Comparison of ENCODE assay signal across 14 cellular contexts in genomic region chr10:113000876-113001598, GRCh38. TPM values are rescaled to one million over a fixed set of nuclear protein-coding genes. Genes with fewer than 3 reads are reported as not detected.
DNase-seq lines count a peak whose midpoint lies in the region; ATAC-seq and TF ChIP-seq lines count a peak whose summit lies in the region.
"Had no signal": no experiment of that assay in that cellular context is flagged by ENCODE, and none has a peak within 500 bp of the region (broad histone marks: within the 10 kb centered on the region; RNA-seq: fewer than 3 reads in every experiment).

No MANE protein-coding gene starts in this region.

- TF ChIP-seq CTCF in heart right ventricle (IDR thresholded peaks at IDR 0.05) (peak in 4 of 9 donors; percentile 18 to 33 (median 27)), nephron progenitor cell (IDR thresholded peaks at IDR 0.05) (no peak)

- peak overlapping the region; percentile 77 for H3K27ac Mint-ChIP-seq in nephron progenitor cell

- no peak overlapping the region for H3K4me3 ChIP-seq in heart right ventricle
- no peak overlapping the region for H3K4me3 ChIP-seq in aorta (ENCODE audit: low read length in 2 of 2)

- no peaks in the 10 kb centered on the region for H3K9me3 ChIP-seq in heart right ventricle
- no peaks in the 10 kb centered on the region for H3K9me3 ChIP-seq in aorta (ENCODE audit: control insufficient read depth, low read length)

- peaks cover 9 to 81% (median 37%) of the 10 kb centered on the region in 9 donors for H3K4me1 ChIP-seq in heart right ventricle
- peaks cover 4 to 15% of the 10 kb centered on the region in 2 donors for H3K4me1 ChIP-seq in aorta (ENCODE audit: control insufficient read depth in 1 of 2, insufficient read depth in 2 of 2, low read length in 2 of 2)

- no peaks in the 10 kb centered on the region for H3K9me3 Mint-ChIP-seq in nephron progenitor cell

- H3K4me1 Mint-ChIP-seq in nephron progenitor cell = peaks cover 75% of the 10 kb centered on the region

- no peak overlapping the region for H3K4me3 Mint-ChIP-seq in nephron progenitor cell

- H3K27me3 Mint-ChIP-seq in nephron progenitor cell (ENCODE audit: low read depth, poor library complexity) = peaks cover 11% of the 10 kb centered on the region

- intact Hi-C loops in Right ventricle myocardium superior (cut with DNase I) = no loop called here
- intact Hi-C loops in cardiac septum (cut with DNase I) = no loop called here
- intact Hi-C loops in heart right ventricle (cut with DNase I) = loop anchor here in 1 of 10 donors (5.0 kb wide), 1 partner anchor 49 kb away; the partner anchor contains the start of gene TCF7L2
- intact Hi-C loops in aorta (cut with DNase I) = loop anchor here in 1 of 2 donors (10.0 kb wide), 1 partner anchor 46 kb away; the partner anchor contains the start of gene TCF7L2

- H3K36me3 Mint-ChIP-seq in nephron progenitor cell (ENCODE audit: low read depth) = peaks cover 23% of the 10 kb centered on the region

- ATAC-seq in Right ventricle myocardium superior (ENCODE audit: poor library complexity) (peak; percentile 92), heart right ventricle (peak in 7 of 8 donors; percentile 62 to 89 (median 80)), aorta (ENCODE audit: low FRiP score) (peak; percentile 39), HG03039 (IDR thresholded peaks at IDR 0.05; ENCODE audit: unreplicated experiment) (no peak), HG03442 (IDR thresholded peaks at IDR 0.05; ENCODE audit: unreplicated experiment) (no peak)
- no peak for ATAC-seq in stimulated activated naive CD8-positive, alpha-beta T cell treated with anti-CD3 and anti-CD28 coated beads, Interleukin-15, Interleukin-2, amounts not matched to agents 100 U/mL and 50 U/mL, for 24 hours

- DNase-seq in Right ventricle myocardium superior = peak; percentile 62
- DNase-seq in cardiac septum (ENCODE audit: low spot score) = no peak
- peak in 1 of 2 donors; percentile 35 for DNase-seq in heart right ventricle
- DNase-seq in nephron progenitor cell = no peak
- no peak for DNase-seq in aorta
- no peak for DNase-seq in stimulated activated naive CD8-positive, alpha-beta T cell treated with anti-CD3 and anti-CD28 coated beads, Interleukin-15, Interleukin-2, amounts not matched to agents 100 U/mL and 50 U/mL, for 24 hours
- DNase-seq: 8988T; activated CD4-positive, alpha-beta T cell treated with anti-CD3 and anti-CD28 coated beads for 4 hours; activated naive CD4-positive, alpha-beta T cell treated with anti-CD3 and anti-CD28 coated beads, Interleukin-2, amount 50 U/mL, for 16 hours; DND-41; effector memory CD4-positive, alpha-beta T cell; NK-92 treated with Interleukin-12 subunit alpha and Interleukin-12 subunit beta, amount 100 ng/mL, for 24 hours had no signal

- WGBS in heart right ventricle, 2 donors = 49 to 51% methylated on average over 14 of the region's 14 CpGs
- WGBS in aorta, 2 donors = 17 to 20% methylated on average over 14 of the region's 14 CpGs

- H3K36me3 ChIP-seq in heart right ventricle = no peaks in the 10 kb centered on the region
- no peaks in the 10 kb centered on the region for H3K36me3 ChIP-seq in aorta (ENCODE audit: control insufficient read depth in 1 of 2, insufficient read depth in 2 of 2, low read length in 1 of 2)

- peak overlapping the region in 7 of 10 donors; percentile 8 to 58 (median 39) for H3K27ac ChIP-seq in heart right ventricle
- H3K27ac ChIP-seq in aorta (ENCODE audit: low read depth in 1 of 2, low read length in 2 of 2) = peak overlapping the region in 1 of 2 donors; percentile 67

- H3K27me3 ChIP-seq in heart right ventricle = no peaks in the 10 kb centered on the region
- no peaks in the 10 kb centered on the region for H3K27me3 ChIP-seq in aorta (ENCODE audit: control insufficient read depth in 1 of 2, insufficient read depth in 2 of 2, low read length in 1 of 2)

RNA-seq across cellular contexts. Expression of gene TCF7L2, which starts 51.0 kb away (rescaled TPM):
- total RNA-seq in Right ventricle myocardium superior (9.4 TPM), cardiac septum (11.7 TPM), heart right ventricle (10 to 100 TPM in 9 of 10 donors, 1 to 10 TPM in 1; 9.9 to 15.8 (median 12.0) TPM), aorta (10 to 100 TPM; 45.1 to 57.8 TPM)
- polyA plus RNA-seq in heart right ventricle (10 to 100 TPM in 1 of 2 donors, 1 to 10 TPM in 1; 3.6 to 11.9 TPM), aorta (10 to 100 TPM; 14.0 to 24.5 TPM)

Comparison
In these comparisons a context has a peak if more than half of its experiments do, and no peak if none do; other contexts are left out.
1. ATAC-seq: peak in Right ventricle myocardium superior (single experiment), heart right ventricle (7 of 8) and aorta (single experiment); none in HG03039 (single experiment), HG03442 (single experiment) and stimulated activated naive CD8-positive, alpha-beta T cell treated with anti-CD3 and anti-CD28 coated beads, Interleukin-15, Interleukin-2, amounts not matched to agents 100 U/mL and 50 U/mL, for 24 hours (single experiment).